In the genomic region with DNA sequence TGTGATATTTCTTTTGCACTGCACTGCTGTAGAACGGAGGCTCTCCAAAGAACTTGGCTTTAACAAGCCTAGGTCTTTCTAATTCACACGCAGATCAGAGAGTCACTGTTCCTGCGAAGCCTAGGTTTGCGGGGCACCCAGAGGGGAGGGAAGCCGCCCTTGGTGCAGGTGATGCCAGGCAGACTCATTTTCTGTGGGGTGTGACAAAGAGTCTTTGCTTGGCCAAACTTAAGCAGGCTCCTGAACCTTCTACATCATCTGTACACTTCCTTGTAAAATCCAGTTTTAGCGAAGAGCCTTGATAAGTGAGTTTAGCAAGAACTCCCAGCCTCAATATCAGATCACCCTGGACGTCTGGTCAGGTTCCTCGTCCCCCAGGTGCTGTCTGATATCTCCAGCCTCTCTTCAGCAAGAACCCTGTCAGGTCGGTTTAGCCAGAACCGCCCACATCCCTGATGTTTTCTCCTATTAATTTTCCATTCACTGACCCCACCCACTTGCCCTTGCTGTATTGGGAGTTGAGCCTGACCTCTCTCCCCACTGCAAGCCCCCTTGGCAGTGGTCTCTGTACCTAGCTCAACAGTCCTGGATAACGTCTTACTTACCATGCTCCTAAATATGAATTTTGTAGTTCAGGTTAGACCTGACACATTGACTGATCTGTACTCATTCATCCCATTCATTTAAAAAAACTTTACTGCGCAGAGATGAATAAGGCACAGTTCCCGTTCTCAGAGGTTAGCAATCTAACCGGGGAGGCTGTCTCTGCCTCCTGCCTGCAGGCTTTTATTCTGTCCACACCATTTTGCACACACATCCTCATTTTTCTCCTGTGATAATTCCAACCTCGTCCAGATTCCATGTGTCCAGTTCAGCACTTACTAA, we compare ENCODE assay signal across 8 cellular contexts. TPM values are rescaled to one million over a fixed set of nuclear protein-coding genes. Genes with fewer than 3 reads are reported as not detected.
DNase-seq lines count a peak whose midpoint lies in the region; ATAC-seq and TF ChIP-seq lines count a peak whose summit lies in the region.

No MANE protein-coding gene starts in this region.

- H3K4me2 ChIP-seq in KMS-11 = peak overlapping the region; percentile 45; the same call in 1 of the 2 replicates

- H4K20me1 ChIP-seq in KMS-11 (ENCODE audit: insufficient read depth) = no peaks in the 10 kb centered on the region

- CTCF ChIA-PET in GM10248 (lab: Yijun Ruan, JAX) = interaction anchor here (1.0 kb wide), 1 partner anchor 160 kb away, joined by 5 read pairs; no protein-coding TSS in a partner anchor

- POLR2A ChIA-PET in GM10248 (lab: Yijun Ruan, JAX) = no interaction called here

- H3K4me1 ChIP-seq in KMS-11 (ENCODE audit: low read depth, poor library complexity, severe bottlenecking) = peaks cover 22% of the 10 kb centered on the region

- no peak overlapping the region for H3K4me3 ChIP-seq in KMS-11 (IDR thresholded peaks at IDR 0.05; ENCODE audit: insufficient read depth, low read depth, low read length)
- no peak overlapping the region for H3K4me3 ChIP-seq in foreskin fibroblast (ENCODE audit: low read depth in 1 of 2, low read length in 2 of 2)

- H3K36me3 ChIP-seq in KMS-11 (ENCODE audit: insufficient read depth) = no peaks in the 10 kb centered on the region

- H3K27ac Mint-ChIP-seq in neural crest cell (ENCODE audit: unreplicated experiment) = no peak overlapping the region

- H2AFZ ChIP-seq in KMS-11 (ENCODE audit: low read depth) = peak overlapping the region; percentile 19; the same call in 1 of the 2 replicates

- peaks cover 7% of the 10 kb centered on the region for H3K27me3 Mint-ChIP-seq in neural crest cell (ENCODE audit: low read depth)

- no peak overlapping the region for H3K9ac ChIP-seq in KMS-11

- no peak for ATAC-seq in GM18502 (IDR thresholded peaks at IDR 0.05; ENCODE audit: poor library complexity, unreplicated experiment)

- H3K9me3 Mint-ChIP-seq in neural crest cell = no peaks in the 10 kb centered on the region

- H3K79me2 ChIP-seq in KMS-11 (ENCODE audit: insufficient read depth, low read depth) = peaks cover 33% of the 10 kb centered on the region; the same call in 1 of the 2 replicates

- H3K27me3 ChIP-seq in KMS-11 (ENCODE audit: insufficient read depth, low read depth) = peaks cover 23% of the 10 kb centered on the region; the same call in 1 of the 2 replicates

- DNase-seq in NCI-H1417 (lab: John Stamatoyannopoulos, UW) (peak in 2 of 3 experiments; percentile 53 to 67), NCI-H1417 treated with DMSO at 0.1 percent for 48 hours (lab: John Stamatoyannopoulos, UW) (no peak), neural crest cell (ENCODE audit: low read depth, low spot score) (no peak), foreskin fibroblast (no peak), GM10248 (ENCODE audit: extremely low spot score) (no peak)
- peak; percentile 36 to 45 for DNase-seq in activated T-cell treated with anti-CD3 and anti-CD28 coated beads, Interleukin-2, amount 50 U/mL, for 48 hours

- peaks cover 24% of the 10 kb centered on the region for H3K4me1 Mint-ChIP-seq in neural crest cell

- no peak overlapping the region for H3K27ac ChIP-seq in KMS-11

- H3K4me3 Mint-ChIP-seq in neural crest cell = peak overlapping the region; percentile 77

- H3K36me3 Mint-ChIP-seq in neural crest cell (ENCODE audit: low read depth) = no peaks in the 10 kb centered on the region

- no peak for TF ChIP-seq CTCF in KMS-11 (conservative IDR thresholded peaks at IDR 0.05; ENCODE audit: low read depth, low read length)
- no peak for TF ChIP-seq CTCF in neural crest cell (conservative IDR thresholded peaks at IDR 0.05)
- no peak for TF ChIP-seq CTCF in foreskin fibroblast (IDR thresholded peaks at IDR 0.05; ENCODE audit: low read depth, low read length)
- no peak for TF ChIP-seq CTCF in GM10248 (IDR thresholded peaks at IDR 0.05; ENCODE audit: control extremely low read depth, extremely low read depth, low read depth, missing control alignments)

RNA-seq across cellular contexts. Expression of gene UBAC1, which starts 0.9 kb away (rescaled TPM):
- total RNA-seq in neural crest cell = 49.3 and 51.9 TPM in 2 replicates

RNA-seq across cellular contexts. Expression of gene CAMSAP1, which starts 54.7 kb away (rescaled TPM):
- 79.3 and 80.8 TPM in 2 replicates for total RNA-seq in neural crest cell

Comparison
In these comparisons a context has a peak if more than half of its experiments do, and no peak if none do; other contexts are left out.
1. DNase-seq: peak in NCI-H1417 (2 of 3) and activated T-cell treated with anti-CD3 and anti-CD28 coated beads, Interleukin-2, amount 50 U/mL, for 48 hours (2 of 2); none in NCI-H1417 treated with DMSO at 0.1 percent for 48 hours (single experiment), neural crest cell (single experiment), foreskin fibroblast (0 of 2) and GM10248 (single experiment).